Comparison of ENCODE assay signal across 20 cellular contexts in the genomic region with DNA sequence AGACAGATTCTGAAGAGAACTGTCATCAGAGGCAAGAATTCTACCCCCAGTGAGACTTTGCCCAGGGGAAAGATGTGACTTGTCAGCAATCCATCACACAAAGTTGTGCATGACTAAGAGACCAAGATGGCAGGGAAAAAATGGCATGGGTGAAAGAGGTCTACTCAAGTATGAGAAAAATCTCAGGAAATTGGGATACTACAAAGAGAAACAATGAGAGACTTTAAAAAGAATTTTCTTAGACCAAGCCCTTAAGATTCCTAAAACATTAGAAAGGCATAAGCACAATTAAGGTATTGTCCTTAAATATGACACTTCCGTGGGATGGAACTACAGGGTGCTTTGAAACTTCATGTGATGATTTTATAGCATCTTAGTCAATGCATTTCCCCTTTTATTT. TPM values are rescaled to one million over a fixed set of nuclear protein-coding genes. Genes with fewer than 3 reads are reported as not detected.
DNase-seq lines count a peak whose midpoint lies in the region; ATAC-seq and TF ChIP-seq lines count a peak whose summit lies in the region.
"Had no signal": no experiment of that assay in that cellular context is flagged by ENCODE, and none has a peak within 500 bp of the region (broad histone marks: within the 10 kb centered on the region; RNA-seq: fewer than 3 reads in every experiment).

No MANE protein-coding gene starts in this region.

- no peaks in the 10 kb centered on the region for H3K4me1 Mint-ChIP-seq in natural killer cell treated with Interleukin-12 subunit alpha and Interleukin-12 subunit beta and Interleukin-15 and Interleukin-18, amount 100 ng/mL, for 72 hours (ENCODE audit: low read depth in 2 of 2)

- no peaks in the 10 kb centered on the region for H3K9me3 ChIP-seq in trophoblast cell (ENCODE audit: insufficient read depth, low read depth, low read length)
- H3K9me3 ChIP-seq: colonic mucosa had no signal

- no peak overlapping the region for H2AFZ ChIP-seq in trophoblast cell (ENCODE audit: insufficient read depth, low read length, poor library complexity)

- peaks cover 15% of the 10 kb centered on the region for H3K9me3 Mint-ChIP-seq in natural killer cell treated with Interleukin-12 subunit alpha and Interleukin-12 subunit beta and Interleukin-15 and Interleukin-18, amount 100 ng/mL, for 72 hours

- ATAC-seq in GM21723 (IDR thresholded peaks at IDR 0.05; ENCODE audit: unreplicated experiment) (no peak), HG02642 (IDR thresholded peaks at IDR 0.05; ENCODE audit: poor library complexity, unreplicated experiment) (no peak)
- no peak for ATAC-seq in natural killer cell treated with Interleukin-12 subunit alpha and Interleukin-12 subunit beta and Interleukin-15 and Interleukin-18, amount 100 ng/mL, for 72 hours

- WGBS in trophoblast cell (ENCODE audit: extremely low coverage, insufficient coverage, insufficient read length) = no CpG with 5 or more reads among the region's 1 CpG

- no peak overlapping the region for H3K27ac Mint-ChIP-seq in natural killer cell treated with Interleukin-12 subunit alpha and Interleukin-12 subunit beta and Interleukin-15 and Interleukin-18, amount 100 ng/mL, for 72 hours

- no peak overlapping the region for H2BK5ac ChIP-seq in trophoblast cell (ENCODE audit: low read depth, low read length, poor library complexity)

- H2BK12ac ChIP-seq in trophoblast cell (ENCODE audit: low read length) = no peak overlapping the region

- no peak overlapping the region for H3K23ac ChIP-seq in trophoblast cell (ENCODE audit: low read length)

- H3K4me2 ChIP-seq in trophoblast cell (ENCODE audit: low read length) = no peak overlapping the region
- H3K4me2 ChIP-seq: BLaER1 treated with 17β-estradiol and CSF1 and Interleukin-3, amounts not matched to agents 10 nM and 100 nM had no signal

- H3K4me3 ChIP-seq in brain microvascular endothelial cell (ENCODE audit: low read depth, low read length) (no peak overlapping the region), trophoblast cell (ENCODE audit: low read depth, low read length) (no peak overlapping the region)
- H3K4me3 ChIP-seq: BLaER1 treated with 17β-estradiol and CSF1 and Interleukin-3, amounts not matched to agents 10 nM and 100 nM; colonic mucosa; skin epidermis; suprapubic skin had no signal

- H3K9ac ChIP-seq in trophoblast cell (ENCODE audit: low read length) = no peak overlapping the region
- H3K9ac ChIP-seq: BLaER1 treated with 17β-estradiol and CSF1 and Interleukin-3, amounts not matched to agents 10 nM and 100 nM had no signal

- H3K4me3 Mint-ChIP-seq in natural killer cell treated with Interleukin-12 subunit alpha and Interleukin-12 subunit beta and Interleukin-15 and Interleukin-18, amount 100 ng/mL, for 72 hours = no peak overlapping the region

- H3K27ac ChIP-seq in brain microvascular endothelial cell = no peak overlapping the region
- no peak overlapping the region for H3K27ac ChIP-seq in trophoblast cell (ENCODE audit: low read depth, low read length)
- H3K27ac ChIP-seq: BLaER1 treated with 17β-estradiol and CSF1 and Interleukin-3, amounts not matched to agents 10 nM and 100 nM; colonic mucosa; skin epidermis; suprapubic skin had no signal

- no peak overlapping the region for H3K18ac ChIP-seq in trophoblast cell (ENCODE audit: low read length)

- in situ Hi-C loops in brain microvascular endothelial cell (cut with HindIII; ENCODE audit: low pct_ligation_motif_present, low sequenced_read_pairs) = no loop called here

- H3K36me3 Mint-ChIP-seq in natural killer cell treated with Interleukin-12 subunit alpha and Interleukin-12 subunit beta and Interleukin-15 and Interleukin-18, amount 100 ng/mL, for 72 hours = peaks cover 13% of the 10 kb centered on the region

- peak; percentile 97 for DNase-seq in EL
- peak; percentile 7 for DNase-seq in NCI-H460 (ENCODE audit: extremely low read depth, low read depth)
- peak; percentile 14 for DNase-seq in brain microvascular endothelial cell
- DNase-seq in trophoblast cell = peak; percentile 58 to 69
- DNase-seq in natural killer cell treated with Interleukin-12 subunit alpha and Interleukin-12 subunit beta and Interleukin-15 and Interleukin-18, amount 100 ng/mL, for 72 hours (ENCODE audit: low spot score) = no peak
- DNase-seq in activated CD8-positive, alpha-beta memory T cell treated with anti-CD3 and anti-CD28 coated beads, Interleukin-2, amount 50 U/mL, for 48 hours = no peak
- DNase-seq: activated CD4-positive, alpha-beta T cell treated with anti-CD3 and anti-CD28 coated beads, Interleukin-2, amount 50 U/mL, for 1 hour; activated naive CD4-positive, alpha-beta T cell treated with Interleukin-2 at 50 U/mL for 16 hours; activated T-cell treated with anti-CD3 and anti-CD28 coated beads for 4 hours; aorta; colonic mucosa; NCI-H2081; NCI-H526; stimulated activated CD4-positive, alpha-beta T cell treated with anti-CD3 and anti-CD28 coated beads, Interleukin-4, amount 100 ng/mL, for 24 hours; stimulated activated CD8-positive, alpha-beta memory T cell treated with anti-CD3 and anti-CD28 coated beads, Interleukin-4, amount 100 ng/mL, for 48 hours had no signal

- H2AK5ac ChIP-seq in trophoblast cell (ENCODE audit: low read length) = no peak overlapping the region

- H4K12ac ChIP-seq in trophoblast cell (ENCODE audit: low read depth, low read length) = no peak overlapping the region

- peaks cover 4 to 6% of the 10 kb centered on the region in 2 experiments for H3K4me1 ChIP-seq in trophoblast cell (ENCODE audit: control insufficient read depth in 1 of 2, insufficient read depth in 2 of 2, low read length in 2 of 2)
- H3K4me1 ChIP-seq: BLaER1 treated with 17β-estradiol and CSF1 and Interleukin-3, amounts not matched to agents 10 nM and 100 nM; colonic mucosa; suprapubic skin had no signal

- H2BK120ac ChIP-seq in trophoblast cell (ENCODE audit: insufficient read depth, low read length, poor library complexity) = no peak overlapping the region

- no peaks in the 10 kb centered on the region for H3K79me2 ChIP-seq in trophoblast cell (ENCODE audit: control insufficient read depth, insufficient read depth, low read length, poor library complexity)

- H4K91ac ChIP-seq in trophoblast cell (ENCODE audit: low read depth, low read length) = no peak overlapping the region

- no peak overlapping the region for H4K8ac ChIP-seq in trophoblast cell (ENCODE audit: low read depth, low read length)

- H3K27me3 Mint-ChIP-seq in natural killer cell treated with Interleukin-12 subunit alpha and Interleukin-12 subunit beta and Interleukin-15 and Interleukin-18, amount 100 ng/mL, for 72 hours = no peaks in the 10 kb centered on the region

- TF ChIP-seq CTCF in brain microvascular endothelial cell (IDR thresholded peaks at IDR 0.05; ENCODE audit: low read depth, low read length, missing control alignments) = no peak

- H3K4ac ChIP-seq in trophoblast cell (ENCODE audit: low read depth, low read length) = no peak overlapping the region

- no peak overlapping the region for H3K14ac ChIP-seq in trophoblast cell (ENCODE audit: low read length)

- H3K36me3 ChIP-seq in brain microvascular endothelial cell (replicated peaks) (no peaks in the 10 kb centered on the region), trophoblast cell (ENCODE audit: control insufficient read depth in 1 of 2, insufficient read depth in 2 of 2, low read length in 2 of 2) (no peaks in the 10 kb centered on the region)
- H3K36me3 ChIP-seq: BLaER1 treated with 17β-estradiol and CSF1 and Interleukin-3, amounts not matched to agents 10 nM and 100 nM; colonic mucosa; suprapubic skin had no signal

- H3K27me3 ChIP-seq in brain microvascular endothelial cell (replicated peaks) = no peaks in the 10 kb centered on the region
- H3K27me3 ChIP-seq in trophoblast cell (ENCODE audit: insufficient read depth, low read length) = no peaks in the 10 kb centered on the region
- H3K27me3 ChIP-seq: BLaER1 treated with 17β-estradiol and CSF1 and Interleukin-3, amounts not matched to agents 10 nM and 100 nM; colonic mucosa; suprapubic skin had no signal

- H3K79me1 ChIP-seq in trophoblast cell (ENCODE audit: low read length) = no peaks in the 10 kb centered on the region

RNA-seq across cellular contexts. Expression of gene PDE1C, which starts 45.6 kb away (rescaled TPM):
- total RNA-seq in NCI-H460 (2014; rRNA removed; shearing (Covaris generic)) = 46.5 and 48.7 TPM in 2 replicates
- polyA plus RNA-seq in NCI-H460 (2014; cell fraction: nucleus; rRNA removed) = 18.7 and 30.2 TPM in 2 replicates
- 0.08 and 0.15 TPM in 2 replicates for polyA plus RNA-seq in trophoblast cell (2013)
- under 1 TPM; 0.12 to 0.39 TPM for total RNA-seq in natural killer cell treated with Interleukin-12 subunit alpha and Interleukin-12 subunit beta and Interleukin-15 and Interleukin-18, amount 100 ng/mL, for 72 hours

Comparison
In these comparisons a context has a peak if more than half of its experiments do, and no peak if none do; other contexts are left out.
1. DNase-seq: peak in EL (single experiment), NCI-H460 (single experiment), brain microvascular endothelial cell (single experiment) and trophoblast cell (2 of 2); none in natural killer cell treated with Interleukin-12 subunit alpha and Interleukin-12 subunit beta and Interleukin-15 and Interleukin-18, amount 100 ng/mL, for 72 hours (single experiment) and activated CD8-positive, alpha-beta memory T cell treated with anti-CD3 and anti-CD28 coated beads, Interleukin-2, amount 50 U/mL, for 48 hours (single experiment).
2. RNA of gene PDE1C, which starts 45.6 kb away (total RNA-seq): 46.5 to 48.7 TPM in NCI-H460; 0.12 to 0.39 TPM in natural killer cell treated with Interleukin-12 subunit alpha and Interleukin-12 subunit beta and Interleukin-15 and Interleukin-18, amount 100 ng/mL, for 72 hours; every median in the first group is over 10 times any median in the second.